In genomic region chr19:8240274-8241229, GRCh38 we compare ENCODE assay signal across 1 cellular context.
A peak's percentile ranks its signal among the peaks of the same experiment; 100 is the strongest.
TF ChIP-seq lines count a peak whose summit lies in the region.

No MANE protein-coding gene starts in this region.

TF ChIP-seq in K562, 482 proteins besides CTCF, POLR2A, EP300 and RAD21 (continued from another document and continues in another):
- TF ChIP-seq ZNF318 (IDR thresholded peaks at IDR 0.05; ENCODE audit: borderline replicate concordance in 1 of 2, low read depth in 1 of 2): peak in 1 of 2 experiments; percentile 92; a peak in 2 of 4 replicates
- peak; percentile 85; the same call in 1 of the 2 replicates for TF ChIP-seq CTBP1 (IDR thresholded peaks at IDR 0.05; ENCODE audit: borderline replicate concordance)
- TF ChIP-seq MEF2D (tag; conservative IDR thresholded peaks at IDR 0.05; ENCODE audit: low read depth): peak; percentile 54; the same call in 1 of the 2 replicates
- TF ChIP-seq ZNF282 (CRISPR knock-in tag; IDR thresholded peaks at IDR 0.05): no peak
- TF ChIP-seq ZNF740 (CRISPR knock-in tag; IDR thresholded peaks at IDR 0.05): no peak
- no peak for TF ChIP-seq ZNF740 (tag; IDR thresholded peaks at IDR 0.05)
- no peak for TF ChIP-seq U2AF1 (optimal IDR thresholded peaks at IDR 0.05; ENCODE audit: low read depth, low read length)
- TF ChIP-seq NFYB (IDR thresholded peaks at IDR 0.05; ENCODE audit: extremely low read depth, insufficient read length): no peak
- TF ChIP-seq ARID4B (CRISPR knock-in tag; IDR thresholded peaks at IDR 0.05): no peak; the same call in 1 of the 2 replicates
- peak; percentile 62; the same call in 1 of the 2 replicates for TF ChIP-seq EP400 (IDR thresholded peaks at IDR 0.05)
- no peak for TF ChIP-seq ZNF253 (CRISPR knock-in tag; conservative IDR thresholded peaks at IDR 0.05)
- TF ChIP-seq MXI1 (IDR thresholded peaks at IDR 0.05; ENCODE audit: low read depth, low read length): no peak
- TF ChIP-seq CBX5 (IDR thresholded peaks at IDR 0.05; ENCODE audit: borderline replicate concordance, low read depth): peak; percentile 77; the same call in 1 of the 2 replicates
- TF ChIP-seq CBX1 (IDR thresholded peaks at IDR 0.05; ENCODE audit: low read depth): peak; percentile 91; the same call in 1 of the 2 replicates
- TF ChIP-seq ZNF24 (IDR thresholded peaks at IDR 0.05): no peak
- TF ChIP-seq ZNF586 (CRISPR knock-in tag; conservative IDR thresholded peaks at IDR 0.05): no peak
- no peak for TF ChIP-seq ZNF316 (IDR thresholded peaks at IDR 0.05)
- TF ChIP-seq BDP1 (IDR thresholded peaks at IDR 0.05; ENCODE audit: insufficient read depth, insufficient read length): no peak
- no peak for TF ChIP-seq ZNF280B (CRISPR knock-in tag; IDR thresholded peaks at IDR 0.05)
- no peak for TF ChIP-seq CTCFL (IDR thresholded peaks at IDR 0.05; ENCODE audit: borderline replicate concordance, insufficient read depth, low read depth, low read length, poor library complexity, severe bottlenecking)
- 0 out of 2 replicates have a peak, but pooled peaks have one; percentile 56 for TF ChIP-seq GTF2E2 (tag; IDR thresholded peaks at IDR 0.05)
- TF ChIP-seq GABPB1 (CRISPR knock-in tag; IDR thresholded peaks at IDR 0.05): peak; percentile 68
- TF ChIP-seq CBFB (CRISPR knock-in tag; IDR thresholded peaks at IDR 0.05): peak; percentile 55; the same call in 1 of the 2 replicates
- TF ChIP-seq DIDO1 (tag; IDR thresholded peaks at IDR 0.05; ENCODE audit: low read depth): peak; percentile 37; the same call in 1 of the 2 replicates
- TF ChIP-seq NFE2 (IDR thresholded peaks at IDR 0.05; ENCODE audit: low read depth): peak; percentile 15; the same call in 1 of the 2 replicates
- peak; percentile 91 for TF ChIP-seq NBN (IDR thresholded peaks at IDR 0.05; ENCODE audit: low read depth)
- TF ChIP-seq DNMT1 (IDR thresholded peaks at IDR 0.05): no peak
- 0 out of 2 replicates have a peak, but pooled peaks have one; percentile 17 for TF ChIP-seq GATA2 (CRISPR knock-in tag; IDR thresholded peaks at IDR 0.05)
- peak; percentile 87; the same call in 1 of the 2 replicates for TF ChIP-seq XRCC5 (IDR thresholded peaks at IDR 0.05; ENCODE audit: low read depth, low read length)
- TF ChIP-seq TFAP4 (CRISPR knock-in tag; IDR thresholded peaks at IDR 0.05; ENCODE audit: borderline replicate concordance): peak; percentile 96
- peak; percentile 94 for TF ChIP-seq HMGN3 (IDR thresholded peaks at IDR 0.05; ENCODE audit: borderline replicate concordance, extremely low read depth, insufficient read length, low read depth, low read length)
- TF ChIP-seq ATF1 (CRISPR knock-in tag; IDR thresholded peaks at IDR 0.05): no peak
- peak; percentile 51; the same call in 1 of the 2 replicates for TF ChIP-seq ATF1 (tag; IDR thresholded peaks at IDR 0.05)
- TF ChIP-seq TAF15 (IDR thresholded peaks at IDR 0.05; ENCODE audit: low read depth, low read length): no peak
- TF ChIP-seq FOS (IDR thresholded peaks at IDR 0.05; ENCODE audit: extremely low read depth, insufficient read length): peak; percentile 52
- no peak for TF ChIP-seq HNRNPUL1 (IDR thresholded peaks at IDR 0.05; ENCODE audit: low read length)
- no peak; the same call in 1 of the 2 replicates for TF ChIP-seq CHAMP1 (IDR thresholded peaks at IDR 0.05)
- peak; percentile 49 for TF ChIP-seq NEUROD1 (IDR thresholded peaks at IDR 0.05; ENCODE audit: borderline replicate concordance, low read depth, low read length, partially characterized antibody)
- peak; percentile 63; the same call in 1 of the 2 replicates for TF ChIP-seq ZNF589 (CRISPR knock-in tag; IDR thresholded peaks at IDR 0.05; ENCODE audit: low read depth)
- TF ChIP-seq KLF1 (tag; IDR thresholded peaks at IDR 0.05): no peak
- TF ChIP-seq SP2 (IDR thresholded peaks at IDR 0.05; ENCODE audit: extremely low read depth, low read depth, low read length, poor library complexity, severe bottlenecking): no peak
- TF ChIP-seq JUN (IDR thresholded peaks at IDR 0.05; ENCODE audit: borderline replicate concordance, low read depth, low read length): peak; percentile 94
- TF ChIP-seq JUN (CRISPR knock-in tag; IDR thresholded peaks at IDR 0.05; ENCODE audit: borderline replicate concordance): no peak; the same call in 1 of the 2 replicates
